Comparison of ENCODE assay signal across 12 cellular contexts in the genomic region with DNA sequence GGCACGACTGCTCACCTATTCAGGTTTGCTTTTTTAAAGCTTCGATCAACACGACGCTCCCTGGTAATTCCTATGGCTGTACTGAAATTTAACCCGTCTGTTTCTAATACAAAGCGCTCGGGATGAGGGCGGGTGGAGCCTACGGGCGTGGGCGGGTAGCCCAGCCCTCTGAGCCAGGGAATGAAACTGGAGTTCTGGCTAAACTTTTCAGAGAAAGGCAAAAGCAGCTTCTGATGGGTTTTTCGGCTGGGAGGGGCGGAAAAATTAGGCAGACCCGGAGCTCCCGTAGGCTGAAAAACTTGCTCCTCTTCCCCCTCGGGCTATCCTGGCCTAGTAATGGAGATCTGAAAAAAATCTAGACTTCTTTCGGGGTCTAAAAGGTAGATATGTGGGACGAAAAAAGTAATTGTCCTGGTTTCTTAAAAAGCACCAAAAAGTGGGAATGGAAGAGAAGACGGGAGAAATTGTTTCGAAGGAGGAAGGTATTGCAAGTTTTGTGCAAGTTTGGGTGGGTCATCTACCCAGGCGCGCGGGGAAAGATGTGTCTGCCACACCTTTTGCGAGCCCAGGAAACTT. TPM values are rescaled to one million over a fixed set of nuclear protein-coding genes. Genes with fewer than 3 reads are reported as not detected.
DNase-seq lines count a peak whose midpoint lies in the region; ATAC-seq and TF ChIP-seq lines count a peak whose summit lies in the region.
"Had no signal": no experiment of that assay in that cellular context is flagged by ENCODE, and none has a peak within 500 bp of the region (broad histone marks: within the 10 kb centered on the region; RNA-seq: fewer than 3 reads in every experiment).

No MANE protein-coding gene starts in this region.

- 3 to 5% methylated on average over 24 of the region's 24 CpGs for WGBS in heart right ventricle, 2 donors
- WGBS in ectodermal cell, 2 experiments, result 0 to 1% methylated on average over 24 of the region's 24 CpGs
- WGBS in mesenchymal stem cell, result 2% methylated on average over 24 of the region's 24 CpGs
- WGBS in urinary bladder, result 4% methylated on average over 24 of the region's 24 CpGs

- H3K36me3 ChIP-seq in heart right ventricle (no peaks in the 10 kb centered on the region), ectodermal cell (ENCODE audit: control insufficient read depth, insufficient read depth, low read length) (no peaks in the 10 kb centered on the region), mesenchymal stem cell (ENCODE audit: control insufficient read depth in 1 of 2, insufficient read depth in 2 of 2, low read depth in 1 of 2, low read length in 2 of 2) (no peaks in the 10 kb centered on the region), urinary bladder (ENCODE audit: insufficient read depth) (no peaks in the 10 kb centered on the region)

- H3K9me3 ChIP-seq in heart right ventricle (no peaks in the 10 kb centered on the region), ectodermal cell (ENCODE audit: control insufficient read depth, low read length) (no peaks in the 10 kb centered on the region), mesenchymal stem cell (ENCODE audit: control insufficient read depth, low read length) (no peaks in the 10 kb centered on the region)
- H3K9me3 ChIP-seq: A549 had no signal

- no peak overlapping the region for H3K14ac ChIP-seq in mesenchymal stem cell (ENCODE audit: low read length in 2 of 2)

- no peak overlapping the region for H2BK5ac ChIP-seq in mesenchymal stem cell (ENCODE audit: low read depth, low read length, poor library complexity, severe bottlenecking)

- H3K4me1 ChIP-seq in heart right ventricle, result peaks cover 0 to 38% (median 27%) of the 10 kb centered on the region in 9 donors
- peaks cover 25% of the 10 kb centered on the region for H3K4me1 ChIP-seq in ectodermal cell (ENCODE audit: control insufficient read depth, insufficient read depth, low read length)
- H3K4me1 ChIP-seq in mesenchymal stem cell (ENCODE audit: control insufficient read depth, insufficient read depth, low read depth, low read length), result peaks cover 24% of the 10 kb centered on the region
- H3K4me1 ChIP-seq in urinary bladder (ENCODE audit: insufficient read depth), result no peaks in the 10 kb centered on the region

- DNase-seq in heart right ventricle, result no peak
- DNase-seq in Right ventricle myocardium inferior (ENCODE audit: missing footprints), result no peak
- DNase-seq in mesenchymal stem cell, result peak; percentile 28
- no peak for DNase-seq in stimulated activated CD4-positive, alpha-beta T cell treated with anti-CD3 and anti-CD28 coated beads, Interleukin-15, amount 100 ng/mL, for 24 hours
- DNase-seq: NCI-H2029 treated with DMSO at 0.1 percent for 48 hours had no signal

- no peak overlapping the region for H2BK12ac ChIP-seq in mesenchymal stem cell (ENCODE audit: low read length in 2 of 2)

- no peak overlapping the region for H2BK120ac ChIP-seq in mesenchymal stem cell (ENCODE audit: low read depth, low read length)

- no peak overlapping the region for H4K91ac ChIP-seq in mesenchymal stem cell (ENCODE audit: low read length)

- no peak overlapping the region for H3K18ac ChIP-seq in mesenchymal stem cell (ENCODE audit: low read depth in 1 of 2, low read length in 2 of 2)

- intact Hi-C loops in heart right ventricle (cut with DNase I) (loop anchor here in 2 of 10 donors (10.0 kb wide), 2 partner anchors 210 to 350 kb away; no protein-coding TSS in a partner anchor), Right ventricle myocardium inferior (cut with DNase I) (loop anchor here (5.0 kb wide), 1 partner anchor 32 kb away; no protein-coding TSS in a partner anchor)

- no peak overlapping the region for H3K4ac ChIP-seq in mesenchymal stem cell (ENCODE audit: low read depth in 1 of 2, low read length in 2 of 2)

- H3K27me3 ChIP-seq in heart right ventricle (peaks cover 10 to 100% (median 94%) of the 10 kb centered on the region in 7 donors), ectodermal cell (ENCODE audit: control insufficient read depth, insufficient read depth, low read length, poor library complexity, severe bottlenecking) (peaks cover 100% of the 10 kb centered on the region), mesenchymal stem cell (ENCODE audit: control insufficient read depth in 1 of 2, insufficient read depth in 1 of 2, low read length in 2 of 2) (peaks cover 96% of the 10 kb centered on the region in 2 experiments)

- H2BK15ac ChIP-seq in mesenchymal stem cell (ENCODE audit: low read depth, poor library complexity, severe bottlenecking), result no peak overlapping the region

- H3K4me3 ChIP-seq in heart right ventricle (peak overlapping the region in 6 of 10 donors; percentile 25 to 37 (median 30)), ectodermal cell (ENCODE audit: insufficient read depth, low read depth, low read length) (peak overlapping the region; percentile 2), mesenchymal stem cell (ENCODE audit: insufficient read depth in 1 of 2, low read depth in 1 of 2, low read length in 2 of 2) (peak overlapping the region in 1 of 2 experiments; percentile 67), urinary bladder (ENCODE audit: low read depth, low read length) (peak overlapping the region; percentile 14)
- H3K4me3 ChIP-seq: A549 had no signal

- no peak for TF ChIP-seq CTCF in heart right ventricle (IDR thresholded peaks at IDR 0.05)

- no peak overlapping the region for H2AK5ac ChIP-seq in mesenchymal stem cell (ENCODE audit: low read length, severe bottlenecking)

- H3K79me1 ChIP-seq in mesenchymal stem cell (replicated peaks; ENCODE audit: low read length, poor library complexity, severe bottlenecking), result no peaks in the 10 kb centered on the region

- H2AFZ ChIP-seq in mesenchymal stem cell (ENCODE audit: low read depth, low read length), result no peak overlapping the region

- no peak for ATAC-seq in heart right ventricle
- ATAC-seq in Right ventricle myocardium inferior, result no peak
- no peak for ATAC-seq in GM21381 (IDR thresholded peaks at IDR 0.05; ENCODE audit: unreplicated experiment)
- no peak for ATAC-seq in HG02763 (IDR thresholded peaks at IDR 0.05; ENCODE audit: unreplicated experiment)
- ATAC-seq: A549 had no signal

- H3K23ac ChIP-seq in mesenchymal stem cell (ENCODE audit: low read length in 2 of 2), result no peak overlapping the region

- no peak overlapping the region for H4K8ac ChIP-seq in mesenchymal stem cell (ENCODE audit: low read length)

- H3K9ac ChIP-seq in mesenchymal stem cell (ENCODE audit: low read length), result peak overlapping the region; percentile 33

- peak overlapping the region; percentile 26 for H3K4me2 ChIP-seq in mesenchymal stem cell (ENCODE audit: low read length, poor library complexity, severe bottlenecking)
- H3K4me2 ChIP-seq: A549 had no signal

- H3K27ac ChIP-seq in heart right ventricle (no peak overlapping the region), ectodermal cell (ENCODE audit: insufficient read depth, low read depth, low read length, poor library complexity, severe bottlenecking) (no peak overlapping the region), mesenchymal stem cell (ENCODE audit: low read length, poor library complexity, severe bottlenecking) (no peak overlapping the region), urinary bladder (ENCODE audit: low read depth) (no peak overlapping the region)
- H3K27ac ChIP-seq: A549, skin epidermis had no signal

RNA-seq across cellular contexts. Expression of a gene that starts 7.4 kb away (rescaled TPM):
- 1 to 10 TPM in 8 of 10 donors, under 1 TPM in 2; 0.70 to 1.9 (median 1.3) TPM for total RNA-seq in heart right ventricle
- 1 to 10 TPM in 1 of 2 donors, under 1 TPM in 1; 0.52 to 1.1 TPM for polyA plus RNA-seq in heart right ventricle
- 1.6 TPM for total RNA-seq in Right ventricle myocardium inferior
- polyA plus RNA-seq in ectodermal cell (2013, experiment 1 of 4), result 0.15 TPM
- polyA plus RNA-seq in ectodermal cell (2013, experiment 2 of 4), result 0.05 TPM
- polyA plus RNA-seq in ectodermal cell (2013, experiment 3 of 4), result 0.27 TPM
- 0.20 TPM for polyA plus RNA-seq in ectodermal cell (2013, experiment 4 of 4)
- polyA plus RNA-seq in mesenchymal stem cell (2013, experiment 1 of 2), result 2.0 TPM
- 1.9 TPM for polyA plus RNA-seq in mesenchymal stem cell (2013, experiment 2 of 2)
- total RNA-seq in urinary bladder, result 9.0 TPM
- 1.6 TPM for polyA plus RNA-seq in urinary bladder
- total RNA-seq: T-helper 2 cell treated with Interferon-gamma antibody and Interleukin-4, amounts not matched to agents 100 ng/mL and 5 ng/mL, for 36 hours had no signal
